In the genomic region with DNA sequence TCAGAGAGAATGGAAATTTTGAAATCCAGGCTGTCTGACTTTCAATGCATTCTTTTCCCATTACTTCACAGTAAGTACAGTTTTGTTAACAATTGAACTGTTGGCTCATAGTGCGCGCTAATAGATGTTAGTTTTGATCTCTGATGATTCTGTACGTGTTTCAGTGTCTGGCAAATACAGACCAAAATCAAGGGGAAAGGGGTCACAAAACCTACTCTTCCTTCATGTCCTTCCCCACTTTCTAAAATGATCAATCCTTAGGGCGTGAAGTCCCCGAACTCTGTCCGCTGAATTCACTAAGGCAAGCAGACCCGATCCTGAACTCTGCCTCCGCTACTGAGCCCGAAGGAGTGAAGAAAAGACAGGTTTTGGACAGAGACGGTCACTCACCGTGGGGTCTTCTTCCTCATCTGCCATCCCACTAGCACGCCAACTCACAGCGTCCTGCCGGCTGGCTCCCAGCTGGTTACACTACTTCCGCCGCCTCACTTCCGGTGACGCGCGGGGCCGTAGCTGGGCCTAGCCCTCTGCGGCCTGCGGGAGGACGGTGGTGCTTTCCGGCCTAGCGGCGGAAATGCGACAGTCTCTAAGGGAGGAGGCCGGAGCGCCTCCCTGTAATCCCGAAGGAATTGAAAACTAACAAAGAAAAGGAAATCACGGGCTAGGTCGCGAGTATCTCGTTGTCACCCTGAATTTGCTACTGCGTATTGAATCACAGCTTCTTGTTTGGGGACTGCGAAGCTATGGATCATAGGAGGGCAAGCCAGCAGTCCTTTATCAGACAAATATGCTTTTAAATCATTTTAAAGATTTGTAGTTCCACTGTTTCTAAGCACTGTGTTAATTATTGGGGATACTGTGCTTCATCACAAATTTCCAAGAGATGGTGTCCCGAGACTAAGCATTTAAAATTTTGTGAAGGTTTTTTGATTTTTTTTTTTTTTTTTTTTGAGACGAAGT, we compare ENCODE assay signal across 1 cellular context.
TF ChIP-seq lines count a peak whose summit lies in the region.

A gene with protein sequence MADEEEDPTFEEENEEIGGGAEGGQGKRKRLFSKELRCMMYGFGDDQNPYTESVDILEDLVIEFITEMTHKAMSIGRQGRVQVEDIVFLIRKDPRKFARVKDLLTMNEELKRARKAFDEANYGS (minus strand): TSS at position 473 of the 960 bp plus-strand sequence. CDS start 56 bp downstream, at position 417.

TF ChIP-seq in HepG2, 621 proteins besides CTCF, POLR2A, EP300 and RAD21 (continued from another document and continues in another):
- TF ChIP-seq, protein P1, sequence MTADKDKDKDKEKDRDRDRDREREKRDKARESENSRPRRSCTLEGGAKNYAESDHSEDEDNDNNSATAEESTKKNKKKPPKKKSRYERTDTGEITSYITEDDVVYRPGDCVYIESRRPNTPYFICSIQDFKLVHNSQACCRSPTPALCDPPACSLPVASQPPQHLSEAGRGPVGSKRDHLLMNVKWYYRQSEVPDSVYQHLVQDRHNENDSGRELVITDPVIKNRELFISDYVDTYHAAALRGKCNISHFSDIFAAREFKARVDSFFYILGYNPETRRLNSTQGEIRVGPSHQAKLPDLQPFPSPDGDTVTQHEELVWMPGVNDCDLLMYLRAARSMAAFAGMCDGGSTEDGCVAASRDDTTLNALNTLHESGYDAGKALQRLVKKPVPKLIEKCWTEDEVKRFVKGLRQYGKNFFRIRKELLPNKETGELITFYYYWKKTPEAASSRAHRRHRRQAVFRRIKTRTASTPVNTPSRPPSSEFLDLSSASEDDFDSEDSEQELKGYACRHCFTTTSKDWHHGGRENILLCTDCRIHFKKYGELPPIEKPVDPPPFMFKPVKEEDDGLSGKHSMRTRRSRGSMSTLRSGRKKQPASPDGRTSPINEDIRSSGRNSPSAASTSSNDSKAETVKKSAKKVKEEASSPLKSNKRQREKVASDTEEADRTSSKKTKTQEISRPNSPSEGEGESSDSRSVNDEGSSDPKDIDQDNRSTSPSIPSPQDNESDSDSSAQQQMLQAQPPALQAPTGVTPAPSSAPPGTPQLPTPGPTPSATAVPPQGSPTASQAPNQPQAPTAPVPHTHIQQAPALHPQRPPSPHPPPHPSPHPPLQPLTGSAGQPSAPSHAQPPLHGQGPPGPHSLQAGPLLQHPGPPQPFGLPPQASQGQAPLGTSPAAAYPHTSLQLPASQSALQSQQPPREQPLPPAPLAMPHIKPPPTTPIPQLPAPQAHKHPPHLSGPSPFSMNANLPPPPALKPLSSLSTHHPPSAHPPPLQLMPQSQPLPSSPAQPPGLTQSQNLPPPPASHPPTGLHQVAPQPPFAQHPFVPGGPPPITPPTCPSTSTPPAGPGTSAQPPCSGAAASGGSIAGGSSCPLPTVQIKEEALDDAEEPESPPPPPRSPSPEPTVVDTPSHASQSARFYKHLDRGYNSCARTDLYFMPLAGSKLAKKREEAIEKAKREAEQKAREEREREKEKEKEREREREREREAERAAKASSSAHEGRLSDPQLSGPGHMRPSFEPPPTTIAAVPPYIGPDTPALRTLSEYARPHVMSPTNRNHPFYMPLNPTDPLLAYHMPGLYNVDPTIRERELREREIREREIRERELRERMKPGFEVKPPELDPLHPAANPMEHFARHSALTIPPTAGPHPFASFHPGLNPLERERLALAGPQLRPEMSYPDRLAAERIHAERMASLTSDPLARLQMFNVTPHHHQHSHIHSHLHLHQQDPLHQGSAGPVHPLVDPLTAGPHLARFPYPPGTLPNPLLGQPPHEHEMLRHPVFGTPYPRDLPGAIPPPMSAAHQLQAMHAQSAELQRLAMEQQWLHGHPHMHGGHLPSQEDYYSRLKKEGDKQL (CRISPR knock-in tag; IDR thresholded peaks at IDR 0.05; ENCODE audit: low read depth), result 0 out of 2 replicates have a peak, but pooled peaks have one; percentile 18
- TF ChIP-seq PHF5A (CRISPR knock-in tag; IDR thresholded peaks at IDR 0.05; ENCODE audit: low read depth, unreplicated experiment) (no peak), ASH2L (IDR thresholded peaks at IDR 0.05; ENCODE audit: insufficient read length, low read depth, low read length) (peak; percentile 87), ATM (IDR thresholded peaks at IDR 0.05; ENCODE audit: borderline replicate concordance) (no peak), MTA3 (CRISPR knock-in tag; IDR thresholded peaks at IDR 0.05) (no peak), ZBTB20 (CRISPR knock-in tag; IDR thresholded peaks at IDR 0.05; ENCODE audit: borderline replicate concordance, low read depth) (peak; percentile 70; the same call in 1 of the 2 replicates), ZNF251 (CRISPR knock-in tag; IDR thresholded peaks at IDR 0.05) (no peak), NR2F6 (IDR thresholded peaks at IDR 0.05) (no peak; the same call in 1 of the 2 replicates), NR2F6 (CRISPR knock-in tag; IDR thresholded peaks at IDR 0.05) (0 out of 2 replicates have a peak, but pooled peaks have one; percentile 33), ZNF468 (CRISPR knock-in tag; IDR thresholded peaks at IDR 0.05) (no peak), GTF2F1 (IDR thresholded peaks at IDR 0.05; ENCODE audit: low read length) (no peak), SMAD9 (CRISPR knock-in tag; IDR thresholded peaks at IDR 0.05) (no peak), ZNF644 (CRISPR knock-in tag; IDR thresholded peaks at IDR 0.05; ENCODE audit: low read depth) (0 out of 2 replicates have a peak, but pooled peaks have one; percentile 8), CC2D1A (CRISPR knock-in tag; IDR thresholded peaks at IDR 0.05) (no peak), ONECUT2 (CRISPR knock-in tag; IDR thresholded peaks at IDR 0.05) (no peak), HNRNPL (IDR thresholded peaks at IDR 0.05; ENCODE audit: low read depth, low read length) (0 out of 2 replicates have a peak, but pooled peaks have one; percentile 58), STAG1 (CRISPR knock-in tag; IDR thresholded peaks at IDR 0.05) (peak; percentile 6; the same call in 1 of the 2 replicates), SETDB1 (CRISPR knock-in tag; IDR thresholded peaks at IDR 0.05; ENCODE audit: borderline replicate concordance) (no peak), SP1 (IDR thresholded peaks at IDR 0.05) (no peak), SP1 (CRISPR knock-in tag; IDR thresholded peaks at IDR 0.05) (0 out of 2 replicates have a peak, but pooled peaks have one; percentile 45), HOXA7 (CRISPR knock-in tag; IDR thresholded peaks at IDR 0.05) (no peak), RXRA (CRISPR knock-in tag; IDR thresholded peaks at IDR 0.05) (peak; percentile 43; the same call in 1 of the 2 replicates), FOXA1 (IDR thresholded peaks at IDR 0.05) (no peak), FOXA1 (CRISPR knock-in tag; IDR thresholded peaks at IDR 0.05) (peak; percentile 48), PHB2 (IDR thresholded peaks at IDR 0.05; ENCODE audit: partially characterized antibody) (no peak), ZNF839 (CRISPR knock-in tag; IDR thresholded peaks at IDR 0.05; ENCODE audit: borderline replicate concordance) (peak; percentile 60; the same call in 1 of the 2 replicates), ELF3 (CRISPR knock-in tag; IDR thresholded peaks at IDR 0.05) (peak; percentile 85), ZNF577 (CRISPR knock-in tag; IDR thresholded peaks at IDR 0.05; ENCODE audit: borderline replicate concordance, low read depth) (no peak), ZBTB38 (CRISPR knock-in tag; IDR thresholded peaks at IDR 0.05) (peak; percentile 83; the same call in 1 of the 2 replicates), ZNF615 (CRISPR knock-in tag; IDR thresholded peaks at IDR 0.05; ENCODE audit: borderline replicate concordance) (no peak), POLR2G (IDR thresholded peaks at IDR 0.05; ENCODE audit: low read depth, low read length) (peak; percentile 98), RFX5 (IDR thresholded peaks at IDR 0.05; ENCODE audit: low read depth, low read length) (0 out of 2 replicates have a peak, but pooled peaks have one; percentile 8), RBAK (CRISPR knock-in tag; IDR thresholded peaks at IDR 0.05) (no peak), TAF1 (CRISPR knock-in tag; IDR thresholded peaks at IDR 0.05) (peak; percentile 94), KLF13 (CRISPR knock-in tag; IDR thresholded peaks at IDR 0.05) (no peak), ZNF44 (CRISPR knock-in tag; IDR thresholded peaks at IDR 0.05) (no peak), RXRB (CRISPR knock-in tag; IDR thresholded peaks at IDR 0.05; ENCODE audit: borderline replicate concordance) (peak; percentile 72; the same call in 1 of the 2 replicates), ZC3H13 (CRISPR knock-in tag; IDR thresholded peaks at IDR 0.05) (no peak; the same call in 1 of the 2 replicates), MTA1 (CRISPR knock-in tag; IDR thresholded peaks at IDR 0.05; ENCODE audit: borderline replicate concordance) (no peak), ZNF34 (CRISPR knock-in tag; IDR thresholded peaks at IDR 0.05; ENCODE audit: borderline replicate concordance) (no peak), ARNTL (CRISPR knock-in tag; IDR thresholded peaks at IDR 0.05) (no peak), NR2F1 (CRISPR knock-in tag; IDR thresholded peaks at IDR 0.05) (no peak)
- TF ChIP-seq, protein P2, sequence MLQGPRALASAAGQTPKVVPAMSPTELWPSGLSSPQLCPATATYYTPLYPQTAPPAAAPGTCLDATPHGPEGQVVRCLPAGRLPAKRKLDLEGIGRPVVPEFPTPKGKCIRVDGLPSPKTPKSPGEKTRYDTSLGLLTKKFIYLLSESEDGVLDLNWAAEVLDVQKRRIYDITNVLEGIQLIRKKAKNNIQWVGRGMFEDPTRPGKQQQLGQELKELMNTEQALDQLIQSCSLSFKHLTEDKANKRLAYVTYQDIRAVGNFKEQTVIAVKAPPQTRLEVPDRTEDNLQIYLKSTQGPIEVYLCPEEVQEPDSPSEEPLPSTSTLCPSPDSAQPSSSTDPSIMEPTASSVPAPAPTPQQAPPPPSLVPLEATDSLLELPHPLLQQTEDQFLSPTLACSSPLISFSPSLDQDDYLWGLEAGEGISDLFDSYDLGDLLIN (CRISPR knock-in tag; IDR thresholded peaks at IDR 0.05; ENCODE audit: borderline replicate concordance), result no peak
- TF ChIP-seq, protein P3, sequence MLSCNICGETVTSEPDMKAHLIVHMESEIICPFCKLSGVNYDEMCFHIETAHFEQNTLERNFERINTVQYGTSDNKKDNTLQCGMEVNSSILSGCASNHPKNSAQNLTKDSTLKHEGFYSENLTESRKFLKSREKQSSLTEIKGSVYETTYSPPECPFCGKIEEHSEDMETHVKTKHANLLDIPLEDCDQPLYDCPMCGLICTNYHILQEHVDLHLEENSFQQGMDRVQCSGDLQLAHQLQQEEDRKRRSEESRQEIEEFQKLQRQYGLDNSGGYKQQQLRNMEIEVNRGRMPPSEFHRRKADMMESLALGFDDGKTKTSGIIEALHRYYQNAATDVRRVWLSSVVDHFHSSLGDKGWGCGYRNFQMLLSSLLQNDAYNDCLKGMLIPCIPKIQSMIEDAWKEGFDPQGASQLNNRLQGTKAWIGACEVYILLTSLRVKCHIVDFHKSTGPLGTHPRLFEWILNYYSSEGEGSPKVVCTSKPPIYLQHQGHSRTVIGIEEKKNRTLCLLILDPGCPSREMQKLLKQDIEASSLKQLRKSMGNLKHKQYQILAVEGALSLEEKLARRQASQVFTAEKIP (CRISPR knock-in tag; IDR thresholded peaks at IDR 0.05; ENCODE audit: borderline replicate concordance), result no peak
- TF ChIP-seq, protein P4, sequence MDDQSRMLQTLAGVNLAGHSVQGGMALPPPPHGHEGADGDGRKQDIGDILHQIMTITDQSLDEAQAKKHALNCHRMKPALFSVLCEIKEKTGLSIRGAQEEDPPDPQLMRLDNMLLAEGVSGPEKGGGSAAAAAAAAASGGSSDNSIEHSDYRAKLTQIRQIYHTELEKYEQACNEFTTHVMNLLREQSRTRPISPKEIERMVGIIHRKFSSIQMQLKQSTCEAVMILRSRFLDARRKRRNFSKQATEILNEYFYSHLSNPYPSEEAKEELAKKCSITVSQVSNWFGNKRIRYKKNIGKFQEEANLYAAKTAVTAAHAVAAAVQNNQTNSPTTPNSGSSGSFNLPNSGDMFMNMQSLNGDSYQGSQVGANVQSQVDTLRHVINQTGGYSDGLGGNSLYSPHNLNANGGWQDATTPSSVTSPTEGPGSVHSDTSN (CRISPR knock-in tag; IDR thresholded peaks at IDR 0.05; ENCODE audit: borderline replicate concordance), result no peak
- TF ChIP-seq, protein P5, sequence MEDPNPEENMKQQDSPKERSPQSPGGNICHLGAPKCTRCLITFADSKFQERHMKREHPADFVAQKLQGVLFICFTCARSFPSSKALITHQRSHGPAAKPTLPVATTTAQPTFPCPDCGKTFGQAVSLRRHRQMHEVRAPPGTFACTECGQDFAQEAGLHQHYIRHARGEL (CRISPR knock-in tag; IDR thresholded peaks at IDR 0.05), result no peak
- TF ChIP-seq, protein P6, sequence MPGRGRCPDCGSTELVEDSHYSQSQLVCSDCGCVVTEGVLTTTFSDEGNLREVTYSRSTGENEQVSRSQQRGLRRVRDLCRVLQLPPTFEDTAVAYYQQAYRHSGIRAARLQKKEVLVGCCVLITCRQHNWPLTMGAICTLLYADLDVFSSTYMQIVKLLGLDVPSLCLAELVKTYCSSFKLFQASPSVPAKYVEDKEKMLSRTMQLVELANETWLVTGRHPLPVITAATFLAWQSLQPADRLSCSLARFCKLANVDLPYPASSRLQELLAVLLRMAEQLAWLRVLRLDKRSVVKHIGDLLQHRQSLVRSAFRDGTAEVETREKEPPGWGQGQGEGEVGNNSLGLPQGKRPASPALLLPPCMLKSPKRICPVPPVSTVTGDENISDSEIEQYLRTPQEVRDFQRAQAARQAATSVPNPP (CRISPR knock-in tag; IDR thresholded peaks at IDR 0.05), result no peak
- TF ChIP-seq, protein P7, sequence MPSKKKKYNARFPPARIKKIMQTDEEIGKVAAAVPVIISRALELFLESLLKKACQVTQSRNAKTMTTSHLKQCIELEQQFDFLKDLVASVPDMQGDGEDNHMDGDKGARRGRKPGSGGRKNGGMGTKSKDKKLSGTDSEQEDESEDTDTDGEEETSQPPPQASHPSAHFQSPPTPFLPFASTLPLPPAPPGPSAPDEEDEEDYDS (CRISPR knock-in tag; IDR thresholded peaks at IDR 0.05), result peak; percentile 91
- TF ChIP-seq, protein P8, sequence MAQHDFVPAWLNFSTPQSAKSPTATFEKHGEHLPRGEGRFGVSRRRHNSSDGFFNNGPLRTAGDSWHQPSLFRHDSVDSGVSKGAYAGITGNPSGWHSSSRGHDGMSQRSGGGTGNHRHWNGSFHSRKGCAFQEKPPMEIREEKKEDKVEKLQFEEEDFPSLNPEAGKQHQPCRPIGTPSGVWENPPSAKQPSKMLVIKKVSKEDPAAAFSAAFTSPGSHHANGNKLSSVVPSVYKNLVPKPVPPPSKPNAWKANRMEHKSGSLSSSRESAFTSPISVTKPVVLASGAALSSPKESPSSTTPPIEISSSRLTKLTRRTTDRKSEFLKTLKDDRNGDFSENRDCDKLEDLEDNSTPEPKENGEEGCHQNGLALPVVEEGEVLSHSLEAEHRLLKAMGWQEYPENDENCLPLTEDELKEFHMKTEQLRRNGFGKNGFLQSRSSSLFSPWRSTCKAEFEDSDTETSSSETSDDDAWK (CRISPR knock-in tag; IDR thresholded peaks at IDR 0.05), result no peak
